9 cellular contexts compared by ENCODE assay signal in the genomic region with DNA sequence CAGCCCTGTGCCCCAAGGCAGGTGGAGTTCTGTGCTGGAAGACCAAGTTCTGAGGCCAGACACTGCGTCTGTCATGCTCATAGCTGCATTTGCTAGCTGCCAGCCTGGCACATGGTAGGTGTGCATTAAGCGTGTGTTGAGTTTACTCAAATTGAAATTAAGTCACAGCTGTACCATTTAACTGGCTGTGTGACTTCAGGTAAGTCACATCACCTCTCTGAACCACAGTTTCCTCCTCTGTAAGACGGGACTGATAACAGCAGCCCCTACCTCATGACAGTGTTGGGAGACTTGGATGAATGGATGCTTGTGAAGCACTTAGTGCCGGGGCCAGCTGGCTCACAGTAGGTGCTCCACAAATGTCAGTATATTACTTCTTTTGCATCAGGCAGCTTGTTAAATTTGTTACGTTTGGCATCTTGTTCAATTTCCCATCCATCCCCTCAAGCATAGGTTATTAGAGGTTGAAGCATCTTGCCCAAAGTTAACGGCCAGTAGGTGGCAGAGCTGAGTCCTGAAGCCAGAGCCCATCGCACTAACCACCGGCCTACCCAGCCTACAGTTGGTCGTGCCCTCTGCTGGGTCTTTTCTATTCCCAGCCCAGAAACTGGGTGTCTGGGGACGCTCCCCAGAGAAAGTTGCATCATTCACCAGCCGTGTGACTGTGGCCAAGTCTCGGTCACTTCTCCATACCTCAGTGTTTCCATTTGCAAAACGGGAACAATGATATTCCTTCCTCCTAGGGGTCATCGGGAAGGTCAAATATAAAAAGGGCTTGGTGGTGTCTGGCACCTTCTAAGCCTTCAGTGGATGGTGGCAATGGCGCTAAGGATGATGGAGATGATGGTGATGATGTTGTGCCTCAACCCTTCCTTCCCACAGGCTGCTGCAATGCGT. TPM values are rescaled to one million over a fixed set of nuclear protein-coding genes. Genes with fewer than 3 reads are reported as not detected.
DNase-seq lines count a peak whose midpoint lies in the region; ATAC-seq, FAIRE-seq and TF ChIP-seq lines count a peak whose summit lies in the region.
"Had no signal": no experiment of that assay in that cellular context is flagged by ENCODE, and none has a peak within 500 bp of the region (broad histone marks: within the 10 kb centered on the region; RNA-seq: fewer than 3 reads in every experiment).

No MANE protein-coding gene starts in this region.

- no peaks in the 10 kb centered on the region for H3K9me3 ChIP-seq in keratinocyte (ENCODE audit: control insufficient read depth, low read depth, low read length)
- H3K9me3 ChIP-seq: suprapubic skin had no signal

- ATAC-seq in GM21390 (IDR thresholded peaks at IDR 0.05; ENCODE audit: unreplicated experiment) (no peak), HG03521 (IDR thresholded peaks at IDR 0.05; ENCODE audit: unreplicated experiment) (no peak)

- H3K4me3 ChIP-seq in KMS-11 (IDR thresholded peaks at IDR 0.05; ENCODE audit: insufficient read depth, low read depth, low read length) (no peak overlapping the region), keratinocyte (ENCODE audit: control insufficient read depth in 2 of 3, extremely low read depth in 1 of 3, insufficient read depth in 2 of 3, low read depth in 1 of 3, low read length in 3 of 3) (no peak overlapping the region)
- H3K4me3 ChIP-seq: suprapubic skin had no signal

- TF ChIP-seq CTCF in KMS-11 (conservative IDR thresholded peaks at IDR 0.05; ENCODE audit: low read depth, low read length) (peak; percentile 68), keratinocyte (optimal IDR thresholded peaks at IDR 0.05 in 1 of 3, IDR thresholded peaks at IDR 0.05 in 1 of 3, conservative IDR thresholded peaks at IDR 0.05 in 1 of 3; ENCODE audit: extremely low read depth in 1 of 3, insufficient read depth in 2 of 3, low read length in 3 of 3) (peak; percentile 74 to 81 (median 81))

- H3K27me3 ChIP-seq in KMS-11 (ENCODE audit: insufficient read depth, low read depth) (no peaks in the 10 kb centered on the region), keratinocyte (ENCODE audit: control insufficient read depth, extremely low read depth, insufficient read depth, low read length) (no peaks in the 10 kb centered on the region)
- H3K27me3 ChIP-seq: suprapubic skin had no signal

- H3K9me1 ChIP-seq in keratinocyte (ENCODE audit: control insufficient read depth, extremely low read depth, insufficient read depth, low read length) = no peaks in the 10 kb centered on the region

- H2AFZ ChIP-seq in KMS-11 (ENCODE audit: low read depth) (no peak overlapping the region), keratinocyte (ENCODE audit: control insufficient read depth, low read length) (no peak overlapping the region)

- H3K27ac ChIP-seq in KMS-11 = no peak overlapping the region
- H3K27ac ChIP-seq in keratinocyte (ENCODE audit: control insufficient read depth, insufficient read depth, low read length) = no peak overlapping the region
- H3K27ac ChIP-seq: suprapubic skin had no signal

- dilution Hi-C loops in keratinocyte (cut with MboI; ENCODE audit: extremely low pct_ligation_motif_present, low sequenced_read_pairs) = no loop called here

- no peaks in the 10 kb centered on the region for H3K4me1 ChIP-seq in KMS-11 (ENCODE audit: low read depth, poor library complexity, severe bottlenecking)
- peaks cover 3% of the 10 kb centered on the region for H3K4me1 ChIP-seq in keratinocyte (ENCODE audit: control insufficient read depth, extremely low read depth, insufficient read depth, low read length)
- H3K4me1 ChIP-seq: suprapubic skin had no signal

- no peak overlapping the region for H3K9ac ChIP-seq in KMS-11
- H3K9ac ChIP-seq in keratinocyte (ENCODE audit: control insufficient read depth, extremely low read depth, insufficient read depth, low read length) = no peak overlapping the region

- H3K36me3 ChIP-seq in KMS-11 (ENCODE audit: insufficient read depth) (no peaks in the 10 kb centered on the region), keratinocyte (ENCODE audit: control insufficient read depth in 2 of 2, extremely low read depth in 1 of 2, insufficient read depth in 2 of 2, low read length in 2 of 2) (no peaks in the 10 kb centered on the region)
- H3K36me3 ChIP-seq: suprapubic skin had no signal

- FAIRE-seq in keratinocyte (lab: Jason Lieb, UNC) = peak; percentile 56

- H4K20me1 ChIP-seq in KMS-11 (ENCODE audit: insufficient read depth) = no peaks in the 10 kb centered on the region
- H4K20me1 ChIP-seq in keratinocyte (ENCODE audit: control insufficient read depth, extremely low read depth, insufficient read depth, low read length) = no peaks in the 10 kb centered on the region

- DNase-seq in COR-L47 (lab: John Stamatoyannopoulos, UW) = peak; percentile 19
- DNase-seq in T-helper 22 cell (ENCODE audit: low read depth) = peak; percentile 15
- peak; percentile 18 for DNase-seq in astrocyte of the hippocampus (ENCODE audit: low read depth, low spot score)
- no peak for DNase-seq in keratinocyte (ENCODE audit: low read depth, low spot score)
- peak; percentile 4 to 19 for DNase-seq in stimulated activated CD8-positive, alpha-beta memory T cell treated with anti-CD3 and anti-CD28 coated beads, Interleukin-15, amount 100 ng/mL, for 4 hours (ENCODE audit: low read depth in 2 of 2)

- H3K79me2 ChIP-seq in KMS-11 (ENCODE audit: insufficient read depth, low read depth) (no peaks in the 10 kb centered on the region), keratinocyte (ENCODE audit: control insufficient read depth, insufficient read depth, low read length) (no peaks in the 10 kb centered on the region)

- H3K4me2 ChIP-seq in KMS-11 = no peak overlapping the region
- H3K4me2 ChIP-seq in keratinocyte (ENCODE audit: control insufficient read depth, extremely low read depth, insufficient read depth, low read depth, low read length) = no peak overlapping the region

RNA-seq across cellular contexts. Expression of a gene that starts 4.5 kb away (rescaled TPM):
- polyA plus RNA-seq in keratinocyte = not detected in 3 replicates
- not detected for polyA plus RNA-seq in keratinocyte (2011; ENCODE audit: low read depth)
- polyA plus RNA-seq in keratinocyte (2011; cell fraction: cytosol; rRNA removed) = not detected in 2 replicates
- polyA plus RNA-seq in keratinocyte (2011; cell fraction: nucleus; rRNA removed) = not detected in 2 replicates
- not detected in 2 replicates for polyA plus RNA-seq in keratinocyte (2012; ENCODE audit: low replicate concordance)
- not detected in 3 replicates for polyA minus RNA-seq in keratinocyte
- polyA minus RNA-seq in keratinocyte (2011; cell fraction: cytosol; rRNA and poly(A)+ RNA removed) = not detected
- polyA minus RNA-seq in keratinocyte (2011; cell fraction: nucleus; rRNA and poly(A)+ RNA removed) = not detected in 2 replicates

RNA-seq across cellular contexts. Expression of a gene that starts 27.0 kb away (rescaled TPM):
- polyA plus RNA-seq in keratinocyte = 16.4 to 23.6 TPM (median 21.2 TPM) in 3 replicates
- polyA plus RNA-seq in keratinocyte (2011; ENCODE audit: low read depth) = 12.4 TPM
- 17.3 and 21.4 TPM in 2 replicates for polyA plus RNA-seq in keratinocyte (2011; cell fraction: cytosol; rRNA removed)
- 37.1 and 57.1 TPM in 2 replicates for polyA plus RNA-seq in keratinocyte (2011; cell fraction: nucleus; rRNA removed)
- 11.1 and 24.4 TPM in 2 replicates for polyA plus RNA-seq in keratinocyte (2012; ENCODE audit: low replicate concordance)
- 30.7 to 64.1 TPM (median 44.2 TPM) in 3 replicates for polyA minus RNA-seq in keratinocyte
- 20.3 TPM for polyA minus RNA-seq in keratinocyte (2011; cell fraction: cytosol; rRNA and poly(A)+ RNA removed)
- 36.5 and 76.2 TPM in 2 replicates for polyA minus RNA-seq in keratinocyte (2011; cell fraction: nucleus; rRNA and poly(A)+ RNA removed)
